ENCODE assay signal across 8 cellular contexts in the genomic region with DNA sequence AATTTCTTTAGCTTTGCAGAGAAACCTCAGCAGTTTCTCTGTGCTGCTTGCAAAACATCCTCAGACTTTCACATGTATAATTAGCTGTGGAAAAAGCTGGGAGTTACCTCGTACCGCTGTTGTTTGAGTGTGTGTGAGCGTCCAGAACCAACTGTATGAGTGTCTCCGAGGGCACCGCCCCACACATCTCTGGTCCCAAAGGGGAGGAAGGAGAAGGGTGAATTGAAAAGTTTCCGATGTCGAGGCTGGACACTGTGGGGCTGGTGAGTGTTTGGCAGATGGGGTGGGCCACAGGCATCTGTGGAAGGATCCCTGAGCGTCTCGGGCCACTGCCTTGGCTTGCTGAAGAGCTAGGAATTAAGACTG. TPM values are rescaled to one million over a fixed set of nuclear protein-coding genes. Genes with fewer than 3 reads are reported as not detected.
A peak's percentile ranks its signal among the peaks of the same experiment; 100 is the strongest.
DNase-seq lines count a peak whose midpoint lies in the region; ATAC-seq and TF ChIP-seq lines count a peak whose summit lies in the region.

No MANE protein-coding gene starts in this region.

- no peak overlapping the region for H3K9ac ChIP-seq in HCT116 (ENCODE audit: low read length)
- H3K9ac ChIP-seq in neural cell (ENCODE audit: low read length) = peak overlapping the region; percentile 57

- TF ChIP-seq RAD21 in HCT116 (IDR thresholded peaks at IDR 0.05; ENCODE audit: low read depth) = no peak
- no peak for TF ChIP-seq RAD21 in neural cell (conservative IDR thresholded peaks at IDR 0.05)

- TF ChIP-seq CTCF in AG09309 (IDR thresholded peaks at IDR 0.05; ENCODE audit: control insufficient read depth, insufficient read depth, low read depth, low read length, missing control alignments) (no peak), HCT116 (IDR thresholded peaks at IDR 0.05 in 2 of 3, conservative IDR thresholded peaks at IDR 0.05 in 1 of 3; ENCODE audit: borderline replicate concordance in 1 of 3, insufficient read depth in 1 of 3, low read depth in 2 of 3, low read length in 2 of 3) (no peak), esophagus squamous epithelium (IDR thresholded peaks at IDR 0.05) (no peak), neural cell (IDR thresholded peaks at IDR 0.05; ENCODE audit: poor library complexity, severe bottlenecking) (no peak), GM10266 (IDR thresholded peaks at IDR 0.05; ENCODE audit: control insufficient read depth, insufficient read depth, low read depth, missing control alignments) (no peak)

- no peaks in the 10 kb centered on the region for H3K9me2 ChIP-seq in HCT116 (ENCODE audit: insufficient read depth)
- no peaks in the 10 kb centered on the region for H3K9me2 ChIP-seq in neural cell (ENCODE audit: insufficient read depth, low read length)

- H3K9me3 ChIP-seq in HCT116 (ENCODE audit: control insufficient read depth in 1 of 2, insufficient read depth in 1 of 2, low read depth in 1 of 2, low read length in 2 of 2) (no peaks in the 10 kb centered on the region), esophagus squamous epithelium (no peaks in the 10 kb centered on the region), neural cell (ENCODE audit: low read length) (no peaks in the 10 kb centered on the region)

- H3K79me2 ChIP-seq in HCT116 (ENCODE audit: insufficient read depth, low read length) = no peaks in the 10 kb centered on the region
- H3K79me2 ChIP-seq in neural cell (replicated peaks; ENCODE audit: insufficient read depth, low read length) = peaks cover 34% of the 10 kb centered on the region

- H3K4me3 ChIP-seq in AG09309 (ENCODE audit: control insufficient read depth, low read depth, low read length) = peak overlapping the region; percentile 98
- H3K4me3 ChIP-seq in HCT116 (replicated peaks in 1 of 2; ENCODE audit: low read depth in 1 of 2, low read length in 2 of 2) = no peak overlapping the region; a peak in 1 of 4 replicates
- peak overlapping the region; percentile 49 to 77 (median 68) for H3K4me3 ChIP-seq in esophagus squamous epithelium
- peak overlapping the region; percentile 64 for H3K4me3 ChIP-seq in neural cell (ENCODE audit: low read length)

- H2AFZ ChIP-seq in HCT116 (ENCODE audit: low read depth, low read length, poor library complexity, severe bottlenecking) (no peak overlapping the region), neural cell (ENCODE audit: low read depth, low read length) (no peak overlapping the region)

- H3K27ac ChIP-seq in HCT116 (ENCODE audit: low read depth, low read length) (no peak overlapping the region), esophagus squamous epithelium (peak overlapping the region; percentile 87 to 96 (median 90)), neural cell (ENCODE audit: low read length) (no peak overlapping the region)

- DNase-seq in AG09309 (ENCODE audit: low read depth) = no peak
- no peak for DNase-seq in HCT116 (ENCODE audit: low read depth, low spot score)
- DNase-seq in activated CD4-positive, alpha-beta T cell treated with anti-CD3 and anti-CD28 coated beads, Interleukin-2, amount 50 U/mL, for 1 hour = peak; percentile 30
- DNase-seq in esophagus squamous epithelium (lab: John Stamatoyannopoulos, UW) = no peak
- no peak for DNase-seq in GM10266 (ENCODE audit: extremely low spot score)

- intact Hi-C loops in HCT116 (cut with micrococcal nuclease) = loop anchor here (2.0 kb wide), 1 partner anchor 65 kb away; no protein-coding TSS in a partner anchor
- intact Hi-C loops in esophagus squamous epithelium (cut with DNase I) = loop anchor here (10.0 kb wide), 2 partner anchors 123 to 167 kb away; a partner anchor contains a TSS

- RAD21 ChIA-PET in HCT116 (lab: Charles Lee; ENCODE audit: low non-redundant PET in 1 of 2, low total read pairs in 2 of 2, uncharacterized antibody in 2 of 2, unreplicated experiment in 2 of 2) = no interaction called here

- CTCF ChIA-PET in HCT116 (lab: Charles Lee) = interaction anchor here (0.6 kb wide), 1 partner anchor 10 kb away, joined by 3 read pairs; no protein-coding TSS in a partner anchor

- no peak for TF ChIP-seq EP300 in neural cell (conservative IDR thresholded peaks at IDR 0.05; ENCODE audit: poor library complexity, severe bottlenecking)

- ATAC-seq in HCT116 (no peak), GM18873 (IDR thresholded peaks at IDR 0.05; ENCODE audit: low FRiP score, unreplicated experiment) (no peak), HG03442 (IDR thresholded peaks at IDR 0.05; ENCODE audit: unreplicated experiment) (no peak)

- H4K20me1 ChIP-seq in HCT116 (ENCODE audit: insufficient read depth) (no peaks in the 10 kb centered on the region), neural cell (ENCODE audit: insufficient read depth) (no peaks in the 10 kb centered on the region)

- no peaks in the 10 kb centered on the region for H3K36me3 ChIP-seq in HCT116 (ENCODE audit: control insufficient read depth in 1 of 2, insufficient read depth in 2 of 2, low read length in 2 of 2)
- no peaks in the 10 kb centered on the region for H3K36me3 ChIP-seq in esophagus squamous epithelium
- no peaks in the 10 kb centered on the region for H3K36me3 ChIP-seq in neural cell (ENCODE audit: insufficient read depth, low read length)

- TF ChIP-seq POLR2A in HCT116 (IDR thresholded peaks at IDR 0.05; ENCODE audit: borderline replicate concordance, extremely low read depth, insufficient read depth, insufficient read length) (no peak), esophagus squamous epithelium (IDR thresholded peaks at IDR 0.05) (peak in 1 of 4 donors; percentile 42)

- POLR2A ChIA-PET in HCT116 (lab: Charles Lee) = no interaction called here

- WGBS in esophagus squamous epithelium, 2 donors = 0 to 2% methylated on average over 7 to 9 of the region's 9 CpGs

- H3K4me2 ChIP-seq in HCT116 (ENCODE audit: low read length) (peak overlapping the region; percentile 82), neural cell (ENCODE audit: low read length) (peak overlapping the region; percentile 79)

- BruUV-seq in HCT116 (replicated peaks; lab: Mats Ljungman, UMichigan) = no TSS peak

- H3F3A ChIP-seq in neural cell (ENCODE audit: insufficient read depth, low read length, poor library complexity, severe bottlenecking) = peaks cover 7% of the 10 kb centered on the region

- H3K4me1 ChIP-seq in HCT116 (ENCODE audit: control insufficient read depth in 1 of 2, insufficient read depth in 2 of 2, low read length in 2 of 2) = peaks cover 5 to 33% of the 10 kb centered on the region in 2 experiments; a peak in 3 of 4 replicates
- peaks cover 43 to 83% (median 52%) of the 10 kb centered on the region in 3 donors for H3K4me1 ChIP-seq in esophagus squamous epithelium

- no peaks in the 10 kb centered on the region for H3K27me3 ChIP-seq in HCT116 (ENCODE audit: insufficient read depth, low read length)
- no peaks in the 10 kb centered on the region for H3K27me3 ChIP-seq in esophagus squamous epithelium
- H3K27me3 ChIP-seq in neural cell (ENCODE audit: insufficient read depth, low read depth, low read length) = no peaks in the 10 kb centered on the region

TF ChIP-seq in HCT116, 20 proteins besides CTCF, POLR2A, EP300 and RAD21 (continues in another document):
- no peak for TF ChIP-seq SIN3A (IDR thresholded peaks at IDR 0.05; ENCODE audit: low read depth)
- TF ChIP-seq, protein P1, sequence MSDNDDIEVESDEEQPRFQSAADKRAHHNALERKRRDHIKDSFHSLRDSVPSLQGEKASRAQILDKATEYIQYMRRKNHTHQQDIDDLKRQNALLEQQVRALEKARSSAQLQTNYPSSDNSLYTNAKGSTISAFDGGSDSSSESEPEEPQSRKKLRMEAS (IDR thresholded peaks at IDR 0.05) = no peak
- TF ChIP-seq POLR2AphosphoS5 (IDR thresholded peaks at IDR 0.05; ENCODE audit: low read depth, low read length) = no peak
- TF ChIP-seq ZFX (IDR thresholded peaks at IDR 0.05) = no peak
- TF ChIP-seq SRF (IDR thresholded peaks at IDR 0.05; ENCODE audit: low read depth) = no peak
- no peak for TF ChIP-seq TCF7L2 (IDR thresholded peaks at IDR 0.05; ENCODE audit: borderline replicate concordance, extremely low read depth, insufficient read depth, insufficient read length)
- TF ChIP-seq, protein P2, sequence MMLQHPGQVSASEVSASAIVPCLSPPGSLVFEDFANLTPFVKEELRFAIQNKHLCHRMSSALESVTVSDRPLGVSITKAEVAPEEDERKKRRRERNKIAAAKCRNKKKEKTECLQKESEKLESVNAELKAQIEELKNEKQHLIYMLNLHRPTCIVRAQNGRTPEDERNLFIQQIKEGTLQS (IDR thresholded peaks at IDR 0.05) = no peak

TF ChIP-seq in neural cell, 6 proteins besides CTCF, POLR2A, EP300 and RAD21:
- TF ChIP-seq TAF1 (IDR thresholded peaks at IDR 0.05; ENCODE audit: low read depth) = no peak
- TF ChIP-seq POLR2AphosphoS5 (IDR thresholded peaks at IDR 0.05) = no peak
- no peak for TF ChIP-seq SMC3 (conservative IDR thresholded peaks at IDR 0.05; ENCODE audit: poor library complexity)
- no peak for TF ChIP-seq MXI1 (conservative IDR thresholded peaks at IDR 0.05; ENCODE audit: poor library complexity, severe bottlenecking)
- TF ChIP-seq EZH2 (IDR thresholded peaks at IDR 0.05; ENCODE audit: borderline replicate concordance, insufficient read depth, low read length, poor library complexity, severe bottlenecking) = no peak
- TF ChIP-seq, protein P3, sequence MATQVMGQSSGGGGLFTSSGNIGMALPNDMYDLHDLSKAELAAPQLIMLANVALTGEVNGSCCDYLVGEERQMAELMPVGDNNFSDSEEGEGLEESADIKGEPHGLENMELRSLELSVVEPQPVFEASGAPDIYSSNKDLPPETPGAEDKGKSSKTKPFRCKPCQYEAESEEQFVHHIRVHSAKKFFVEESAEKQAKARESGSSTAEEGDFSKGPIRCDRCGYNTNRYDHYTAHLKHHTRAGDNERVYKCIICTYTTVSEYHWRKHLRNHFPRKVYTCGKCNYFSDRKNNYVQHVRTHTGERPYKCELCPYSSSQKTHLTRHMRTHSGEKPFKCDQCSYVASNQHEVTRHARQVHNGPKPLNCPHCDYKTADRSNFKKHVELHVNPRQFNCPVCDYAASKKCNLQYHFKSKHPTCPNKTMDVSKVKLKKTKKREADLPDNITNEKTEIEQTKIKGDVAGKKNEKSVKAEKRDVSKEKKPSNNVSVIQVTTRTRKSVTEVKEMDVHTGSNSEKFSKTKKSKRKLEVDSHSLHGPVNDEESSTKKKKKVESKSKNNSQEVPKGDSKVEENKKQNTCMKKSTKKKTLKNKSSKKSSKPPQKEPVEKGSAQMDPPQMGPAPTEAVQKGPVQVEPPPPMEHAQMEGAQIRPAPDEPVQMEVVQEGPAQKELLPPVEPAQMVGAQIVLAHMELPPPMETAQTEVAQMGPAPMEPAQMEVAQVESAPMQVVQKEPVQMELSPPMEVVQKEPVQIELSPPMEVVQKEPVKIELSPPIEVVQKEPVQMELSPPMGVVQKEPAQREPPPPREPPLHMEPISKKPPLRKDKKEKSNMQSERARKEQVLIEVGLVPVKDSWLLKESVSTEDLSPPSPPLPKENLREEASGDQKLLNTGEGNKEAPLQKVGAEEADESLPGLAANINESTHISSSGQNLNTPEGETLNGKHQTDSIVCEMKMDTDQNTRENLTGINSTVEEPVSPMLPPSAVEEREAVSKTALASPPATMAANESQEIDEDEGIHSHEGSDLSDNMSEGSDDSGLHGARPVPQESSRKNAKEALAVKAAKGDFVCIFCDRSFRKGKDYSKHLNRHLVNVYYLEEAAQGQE (IDR thresholded peaks at IDR 0.05; ENCODE audit: borderline replicate concordance) = no peak

RNA-seq across cellular contexts. Expression of a gene that starts 1.2 kb away (rescaled TPM):
- total RNA-seq in HCT116 (2021; ENCODE audit: unreplicated experiment) (37.1 TPM), esophagus squamous epithelium (10 to 100 TPM; 23.7 to 58.9 (median 39.2) TPM)
- polyA plus RNA-seq in HCT116 (2012) = 22.3 and 25.3 TPM in 2 replicates
- 1.4 and 2.9 TPM in 2 replicates for polyA plus RNA-seq in neural cell
- 11.3 and 11.4 TPM in 2 replicates for polyA minus RNA-seq in neural cell

Comparison
In these comparisons a context has a peak if more than half of its experiments do, and no peak if none do; other contexts are left out.
1. H3K4me3 ChIP-seq: peak in AG09309 (single experiment), esophagus squamous epithelium (4 of 4) and neural cell (single experiment); none in HCT116 (0 of 2).
2. H3K27ac ChIP-seq: peak in esophagus squamous epithelium (4 of 4); none in HCT116 (single experiment) and neural cell (single experiment).